Comparison of ENCODE assay signal across 28 cellular contexts in the genomic region with DNA sequence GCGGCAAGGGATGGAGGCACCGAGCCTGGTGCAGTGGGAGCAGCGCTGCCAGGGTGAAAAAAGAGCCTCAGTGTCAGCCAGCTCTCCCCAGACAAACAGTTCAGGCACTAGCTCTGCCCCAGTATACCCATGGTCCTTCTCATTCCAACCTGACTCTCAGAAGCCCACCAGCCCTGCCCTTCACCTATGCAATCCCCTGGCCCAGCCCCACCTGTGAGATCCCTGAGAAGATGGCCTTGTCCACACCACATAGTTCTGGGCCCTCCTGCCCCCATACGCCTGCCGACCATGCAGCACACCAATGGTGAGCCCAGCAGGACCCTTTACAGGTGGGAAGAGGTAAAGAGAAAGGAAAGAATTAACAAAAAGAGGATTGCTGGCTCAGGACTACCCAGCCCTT. TPM values are rescaled to one million over a fixed set of nuclear protein-coding genes. Genes with fewer than 3 reads are reported as not detected.
"Had no signal": no experiment of that assay in that cellular context is flagged by ENCODE, and none has a peak within 500 bp of the region (broad histone marks: within the 10 kb centered on the region; RNA-seq: fewer than 3 reads in every experiment).

No MANE protein-coding gene starts in this region.

- H3K4me3 ChIP-seq: esophagus squamous epithelium, gastroesophageal sphincter, lung, neural progenitor cell, prostate gland, right lobe of liver, testis, tibial nerve had no signal

- H3K36me3 ChIP-seq: neural progenitor cell had no signal

- H3K27me3 Mint-ChIP-seq: naive B cell; stimulated activated naive B cell treated with anti-CD40 and anti-IgM and Interleukin-4, amounts not matched to agents 10 μg/mL and 1 μg/mL and 100 μg/mL, for 72 hours; stimulated activated naive CD8-positive, alpha-beta T cell treated with anti-CD3 and anti-CD28 coated beads, Interleukin-15, amount 100 ng/mL, for 72 hours had no signal

- H3K27me3 ChIP-seq: esophagus squamous epithelium, gastroesophageal sphincter, neural progenitor cell, right lobe of liver, testis, tibial nerve had no signal

- H3K27ac Mint-ChIP-seq: neural progenitor cell; stimulated activated naive B cell treated with anti-CD40 and anti-IgM and Interleukin-4, amounts not matched to agents 10 μg/mL and 1 μg/mL and 100 μg/mL, for 72 hours had no signal

- H3K9me3 Mint-ChIP-seq: naive B cell; neural progenitor cell; stimulated activated naive B cell treated with anti-CD40 and anti-IgM and Interleukin-4, amounts not matched to agents 10 μg/mL and 1 μg/mL and 100 μg/mL, for 72 hours; stimulated activated naive CD8-positive, alpha-beta T cell treated with anti-CD3 and anti-CD28 coated beads, Interleukin-15, amount 100 ng/mL, for 72 hours had no signal

- H3K4me3 Mint-ChIP-seq: stimulated activated naive B cell treated with anti-CD40 and anti-IgM and Interleukin-4, amounts not matched to agents 10 μg/mL and 1 μg/mL and 100 μg/mL, for 72 hours had no signal

- H2AFZ ChIP-seq: neural progenitor cell, parathyroid adenoma had no signal

- H3K9me3 ChIP-seq: esophagus squamous epithelium, gastroesophageal sphincter, prostate gland, right lobe of liver, testis, tibial nerve had no signal

- ATAC-seq: gastroesophageal sphincter; left colon; left ventricle myocardium superior; right lobe of liver; stimulated activated naive B cell treated with anti-CD40 and anti-IgM and Interleukin-4, amounts not matched to agents 10 μg/mL and 1 μg/mL and 100 μg/mL, for 72 hours; stimulated activated naive CD8-positive, alpha-beta T cell treated with anti-CD3 and anti-CD28 coated beads, Interleukin-15, amount 100 ng/mL, for 72 hours had no signal

- H3K27ac ChIP-seq: epithelial cell of prostate, gastroesophageal sphincter, neural progenitor cell, parathyroid adenoma, right lobe of liver, testis, tibial nerve had no signal

- H3K4me2 ChIP-seq: neural progenitor cell had no signal

- DNase-seq: caudate nucleus; cortex of kidney; effector memory CD4-positive, alpha-beta T cell; esophagus squamous epithelium; foreskin fibroblast; glutamatergic neuron; left colon; left ventricle myocardium superior; mesendoderm; naive B cell; occipital lobe; right lobe of liver; stimulated activated CD4-positive, alpha-beta T cell treated with anti-CD3 and anti-CD28 coated beads, Interleukin-15, amount 100 ng/mL, for 24 hours; stimulated activated CD4-positive, alpha-beta T cell treated with anti-CD3 and anti-CD28 coated beads, Interleukin-1b, Interleukin-23, amount 100 ng/mL, for 48 hours; stimulated activated CD4-positive, alpha-beta T cell treated with anti-CD3 and anti-CD28 coated beads, Interleukin-4, amount 100 ng/mL, for 24 hours; stimulated activated naive B cell treated with anti-CD40 and anti-IgM and Interleukin-4, amounts not matched to agents 10 μg/mL and 1 μg/mL and 100 μg/mL, for 72 hours; stimulated activated naive CD8-positive, alpha-beta T cell treated with anti-CD3 and anti-CD28 coated beads, Interleukin-15, amount 100 ng/mL, for 72 hours; testis had no signal

RNA-seq across cellular contexts. Expression of a gene that starts 15.7 kb away (rescaled TPM):
- total RNA-seq: left colon, ureter had no signal

RNA-seq across cellular contexts. Expression of a gene that starts 40.5 kb away (rescaled TPM):
- total RNA-seq: chondrocyte had no signal

RNA-seq across cellular contexts. Expression of a gene that starts 54.9 kb away (rescaled TPM):
- total RNA-seq: gastroesophageal sphincter, subcutaneous adipose tissue, tibial nerve had no signal
